8 cellular contexts compared by ENCODE assay signal in genomic region chr19:19404879-19405860, GRCh38.
A peak's percentile ranks its signal among the peaks of the same experiment; 100 is the strongest.
DNase-seq lines count a peak whose midpoint lies in the region; ATAC-seq and TF ChIP-seq lines count a peak whose summit lies in the region.

TSS of gene GATAD2A (plus strand) at chr19:19405675. CDS start at chr19:19465346, 59,671 bp downstream.

- peak; percentile 56 for TF ChIP-seq POLR2A in GM18951 (IDR thresholded peaks at IDR 0.05; ENCODE audit: extremely low read depth, insufficient read depth, insufficient read length)

- ATAC-seq in HG03175 (IDR thresholded peaks at IDR 0.05; ENCODE audit: unreplicated experiment), result peak; percentile 69

- H3K27ac ChIP-seq in layer of hippocampus (ENCODE audit: low read depth, low read length), result peak within 1 kb of the TSS; percentile 69

- TF ChIP-seq CTCF in choroid plexus epithelial cell (conservative IDR thresholded peaks at IDR 0.05; ENCODE audit: low read depth, low read length), result peak; percentile 21

- H3K4me3 ChIP-seq in choroid plexus epithelial cell (ENCODE audit: low read depth, low read length), result peak within 1 kb of the TSS; percentile 76

- in situ Hi-C loops in GM18951 (cut with MboI; ENCODE audit: low sequenced_read_pairs, unreplicated experiment), result no loop called here

- H3K27me3 ChIP-seq in layer of hippocampus (ENCODE audit: control insufficient read depth, insufficient read depth, low read length), result no peaks in the 10 kb centered on the region

- DNase-seq in AG20443 (ENCODE audit: low spot score), result peak; percentile 95
- DNase-seq in NCI-H446 (lab: John Stamatoyannopoulos, UW), result peak; percentile 76 to 97
- DNase-seq in activated CD4-positive, alpha-beta T cell treated with anti-CD3 and anti-CD28 coated beads for 4 hours, result peak; percentile 91 to 94
- peak; percentile 93 for DNase-seq in choroid plexus epithelial cell (ENCODE audit: low read depth)
- peak; percentile 79 to 91 (median 84) for DNase-seq in stimulated activated CD4-positive, alpha-beta T cell treated with anti-CD3 and anti-CD28 coated beads, Interleukin-1b, Interleukin-23, amount 100 ng/mL, for 24 hours (ENCODE audit: low read depth in 4 of 4, low spot score in 1 of 4)

Comparison
In these comparisons a context has a peak if more than half of its experiments do, and no peak if none do; other contexts are left out.
1. Peak in every context shown above with its lines: DNase-seq, ATAC-seq, H3K4me3 ChIP-seq and H3K27ac ChIP-seq.